Comparison of ENCODE assay signal across 19 cellular contexts in genomic region chr17:57264776-57265175, GRCh38. TPM values are rescaled to one million over a fixed set of nuclear protein-coding genes. Genes with fewer than 3 reads are reported as not detected.
DNase-seq lines count a peak whose midpoint lies in the region; ATAC-seq, FAIRE-seq and TF ChIP-seq lines count a peak whose summit lies in the region.
"Had no signal": no experiment of that assay in that cellular context is flagged by ENCODE, and none has a peak within 500 bp of the region (broad histone marks: within the 10 kb centered on the region; RNA-seq: fewer than 3 reads in every experiment).

No MANE protein-coding gene starts in this region.

- no peak overlapping the region for H3K4me3 Mint-ChIP-seq in MCF 10A (ENCODE audit: unreplicated experiment)
- H3K4me3 Mint-ChIP-seq in naive thymus-derived CD8-positive, alpha-beta T cell: no peak overlapping the region
- H3K4me3 Mint-ChIP-seq: CD8-positive, alpha-beta T cell; HFFc6 had no signal

- in situ Hi-C loops in HepG2 (cut with HindIII; ENCODE audit: extremely low pct_ligation_motif_present, low pct_unique_long_range_greater_than_20kb): no loop called here

- no peak for ATAC-seq in HepG2
- ATAC-seq in right lobe of liver: no peak
- ATAC-seq in naive thymus-derived CD8-positive, alpha-beta T cell: no peak
- no peak for ATAC-seq in gastroesophageal sphincter
- ATAC-seq in GM18870 (IDR thresholded peaks at IDR 0.05; ENCODE audit: unreplicated experiment): no peak
- ATAC-seq: CD8-positive, alpha-beta T cell; PC-3 had no signal

- no peaks in the 10 kb centered on the region for H3K9me1 ChIP-seq in keratinocyte (ENCODE audit: control insufficient read depth, extremely low read depth, insufficient read depth, low read length)

- H3K9me3 ChIP-seq in HepG2 (ENCODE audit: low read length) (no peaks in the 10 kb centered on the region), right lobe of liver (no peaks in the 10 kb centered on the region), keratinocyte (ENCODE audit: control insufficient read depth, low read depth, low read length) (no peaks in the 10 kb centered on the region), gastroesophageal sphincter (no peaks in the 10 kb centered on the region)
- H3K9me3 ChIP-seq: MG63 had no signal

- H3K36me3 Mint-ChIP-seq in MCF 10A (ENCODE audit: insufficient read depth, unreplicated experiment): peaks cover 79% of the 10 kb centered on the region
- H3K36me3 Mint-ChIP-seq in naive thymus-derived CD8-positive, alpha-beta T cell: peaks cover 15 to 84% (median 68%) of the 10 kb centered on the region in 3 donors

- no peaks in the 10 kb centered on the region for H3K27me3 ChIP-seq in HepG2 (ENCODE audit: control insufficient read depth in 1 of 2, insufficient read depth in 2 of 2, low read length in 2 of 2)
- no peaks in the 10 kb centered on the region for H3K27me3 ChIP-seq in right lobe of liver
- H3K27me3 ChIP-seq in keratinocyte (ENCODE audit: control insufficient read depth, extremely low read depth, insufficient read depth, low read length): no peaks in the 10 kb centered on the region
- no peaks in the 10 kb centered on the region for H3K27me3 ChIP-seq in gastroesophageal sphincter
- H3K27me3 ChIP-seq: MG63 had no signal

- H3K27ac Mint-ChIP-seq in MCF 10A (ENCODE audit: low read depth, unreplicated experiment): no peak overlapping the region
- H3K27ac Mint-ChIP-seq in naive thymus-derived CD8-positive, alpha-beta T cell: no peak overlapping the region
- H3K27ac Mint-ChIP-seq: CD8-positive, alpha-beta T cell; HFFc6 had no signal

- BruUV-seq in HepG2 (replicated peaks; lab: Mats Ljungman, UMichigan) (no TSS peak), MCF 10A (replicated peaks; lab: Mats Ljungman, UMichigan) (no TSS peak)

- peaks cover 18% of the 10 kb centered on the region for H4K20me1 ChIP-seq in HepG2 (ENCODE audit: insufficient read depth, low read length)
- peaks cover 2% of the 10 kb centered on the region for H4K20me1 ChIP-seq in keratinocyte (ENCODE audit: control insufficient read depth, extremely low read depth, insufficient read depth, low read length)

- FAIRE-seq in HepG2 (lab: Jason Lieb, UNC) (peak; percentile 23), keratinocyte (lab: Jason Lieb, UNC) (peak; percentile 46)

- CTCF ChIA-PET in HepG2 (lab: Yijun Ruan, JAX; ENCODE audit: low intra/inter-chr PET ratio, low total read pairs) (no interaction called here), MCF 10A (lab: Yijun Ruan, JAX) (interaction anchor here (0.6 kb wide), 1 partner anchor 22 kb away, joined by 3 read pairs; no protein-coding TSS in a partner anchor)

- H3K4me1 Mint-ChIP-seq in MCF 10A (ENCODE audit: insufficient read depth, unreplicated experiment): peaks cover 16% of the 10 kb centered on the region
- peaks cover 20 to 82% (median 70%) of the 10 kb centered on the region in 4 donors for H3K4me1 Mint-ChIP-seq in naive thymus-derived CD8-positive, alpha-beta T cell

- peaks cover 40 to 89% of the 10 kb centered on the region in 2 experiments for H3K36me3 ChIP-seq in HepG2 (replicated peaks in 1 of 2; ENCODE audit: control insufficient read depth in 1 of 2, insufficient read depth in 2 of 2, low read length in 2 of 2)
- peaks cover 0 to 13% (median 2%) of the 10 kb centered on the region in 4 donors for H3K36me3 ChIP-seq in right lobe of liver
- H3K36me3 ChIP-seq in keratinocyte (ENCODE audit: control insufficient read depth in 2 of 2, extremely low read depth in 1 of 2, insufficient read depth in 2 of 2, low read length in 2 of 2): peaks cover 17 to 20% of the 10 kb centered on the region in 2 experiments
- peaks cover 0 to 64% of the 10 kb centered on the region in 2 donors for H3K36me3 ChIP-seq in gastroesophageal sphincter
- H3K36me3 ChIP-seq: MG63 had no signal

- no peak overlapping the region for H3K4me3 ChIP-seq in HepG2 (replicated peaks in 1 of 3; ENCODE audit: insufficient read depth in 1 of 3, low read depth in 2 of 3, low read length in 3 of 3)
- H3K4me3 ChIP-seq in right lobe of liver: no peak overlapping the region
- H3K4me3 ChIP-seq in keratinocyte (ENCODE audit: control insufficient read depth in 2 of 3, extremely low read depth in 1 of 3, insufficient read depth in 2 of 3, low read depth in 1 of 3, low read length in 3 of 3): no peak overlapping the region
- no peak overlapping the region for H3K4me3 ChIP-seq in gastroesophageal sphincter
- H3K4me3 ChIP-seq: MG63 had no signal

- H3K4me1 ChIP-seq in HepG2 (ENCODE audit: insufficient read depth, low read length): peaks cover 68% of the 10 kb centered on the region
- H3K4me1 ChIP-seq in right lobe of liver: no peaks in the 10 kb centered on the region
- H3K4me1 ChIP-seq in keratinocyte (ENCODE audit: control insufficient read depth, extremely low read depth, insufficient read depth, low read length): peaks cover 10% of the 10 kb centered on the region
- peaks cover 0 to 23% (median 0%) of the 10 kb centered on the region in 3 donors for H3K4me1 ChIP-seq in gastroesophageal sphincter

- no peak overlapping the region for H2AFZ ChIP-seq in HepG2 (ENCODE audit: low read length)
- H2AFZ ChIP-seq in keratinocyte (ENCODE audit: control insufficient read depth, low read length): no peak overlapping the region

- dilution Hi-C loops in keratinocyte (cut with MboI; ENCODE audit: extremely low pct_ligation_motif_present, low sequenced_read_pairs): no loop called here

- no peak for TF ChIP-seq EP300 in HepG2 (IDR thresholded peaks at IDR 0.05; ENCODE audit: low read depth in 2 of 2, low read length in 2 of 2)
- TF ChIP-seq EP300 in HepG2 (CRISPR knock-in tag; IDR thresholded peaks at IDR 0.05; ENCODE audit: borderline replicate concordance): no peak
- no peak for TF ChIP-seq EP300 in gastroesophageal sphincter (IDR thresholded peaks at IDR 0.05)

- no peak overlapping the region for H3K9ac ChIP-seq in HepG2 (ENCODE audit: insufficient read depth, low read depth, low read length)
- H3K9ac ChIP-seq in keratinocyte (ENCODE audit: control insufficient read depth, extremely low read depth, insufficient read depth, low read length): no peak overlapping the region

- POLR2A ChIA-PET in HepG2 (lab: Yijun Ruan, JAX): no interaction called here
- POLR2A ChIA-PET in MCF 10A (lab: Yijun Ruan, JAX): no interaction called here
- POLR2A ChIA-PET in naive thymus-derived CD8-positive, alpha-beta T cell (lab: Charles Lee): no interaction called here

- no peak overlapping the region for H3K4me2 ChIP-seq in HepG2 (ENCODE audit: low read depth, low read length)
- peak overlapping the region; percentile 15 for H3K4me2 ChIP-seq in keratinocyte (ENCODE audit: control insufficient read depth, extremely low read depth, insufficient read depth, low read depth, low read length)

- no peak for TF ChIP-seq POLR2A in HepG2 (IDR thresholded peaks at IDR 0.05; ENCODE audit: insufficient read depth in 1 of 2, low read depth in 2 of 2, low read length in 2 of 2)
- no peak for TF ChIP-seq POLR2A in right lobe of liver (IDR thresholded peaks at IDR 0.05)
- TF ChIP-seq POLR2A in gastroesophageal sphincter (IDR thresholded peaks at IDR 0.05): no peak

- H3K9me3 Mint-ChIP-seq in MCF 10A (ENCODE audit: unreplicated experiment): no peaks in the 10 kb centered on the region
- no peaks in the 10 kb centered on the region for H3K9me3 Mint-ChIP-seq in naive thymus-derived CD8-positive, alpha-beta T cell
- H3K9me3 Mint-ChIP-seq: CD8-positive, alpha-beta T cell; HFFc6 had no signal

- peaks cover 89% of the 10 kb centered on the region for H3K79me2 ChIP-seq in HepG2 (ENCODE audit: insufficient read depth, low read length)
- H3K79me2 ChIP-seq in keratinocyte (ENCODE audit: control insufficient read depth, insufficient read depth, low read length): no peaks in the 10 kb centered on the region

- no peak for TF ChIP-seq RAD21 in HepG2 (CRISPR knock-in tag; IDR thresholded peaks at IDR 0.05)

- intact Hi-C loops in HepG2 (cut with micrococcal nuclease; ENCODE audit: unreplicated experiment): no loop called here
- intact Hi-C loops in right lobe of liver (cut with DNase I): no loop called here
- intact Hi-C loops in MCF 10A (cut with micrococcal nuclease): no loop called here

- H3K27me3 Mint-ChIP-seq in MCF 10A (ENCODE audit: insufficient read depth, unreplicated experiment): no peaks in the 10 kb centered on the region
- H3K27me3 Mint-ChIP-seq in naive thymus-derived CD8-positive, alpha-beta T cell: no peaks in the 10 kb centered on the region

- no peak overlapping the region for H3K27ac ChIP-seq in HepG2 (ENCODE audit: extremely low read length, insufficient read depth, low read length)
- H3K27ac ChIP-seq in right lobe of liver: no peak overlapping the region
- H3K27ac ChIP-seq in keratinocyte (ENCODE audit: control insufficient read depth, insufficient read depth, low read length): no peak overlapping the region
- H3K27ac ChIP-seq in gastroesophageal sphincter: no peak overlapping the region

- TF ChIP-seq CTCF in HepG2 (CRISPR knock-in tag; IDR thresholded peaks at IDR 0.05) (no peak), right lobe of liver (IDR thresholded peaks at IDR 0.05) (no peak), MCF 10A (IDR thresholded peaks at IDR 0.05; ENCODE audit: unreplicated experiment) (no peak), keratinocyte (optimal IDR thresholded peaks at IDR 0.05 in 1 of 3, IDR thresholded peaks at IDR 0.05 in 1 of 3, conservative IDR thresholded peaks at IDR 0.05 in 1 of 3; ENCODE audit: extremely low read depth in 1 of 3, insufficient read depth in 2 of 3, low read length in 3 of 3) (no peak), gastroesophageal sphincter (IDR thresholded peaks at IDR 0.05) (no peak)

- no peak for DNase-seq in HepG2 (ENCODE audit: low spot score)
- no peak for DNase-seq in right lobe of liver
- DNase-seq in MCF 10A (ENCODE audit: unreplicated experiment): peak; percentile 54
- DNase-seq in keratinocyte (ENCODE audit: low read depth, low spot score): no peak
- DNase-seq in HUDEP-2 (lab: John Stamatoyannopoulos, UW; ENCODE audit: unreplicated experiment in 76 of 76): no peak
- no peak for DNase-seq in naive thymus-derived CD8-positive, alpha-beta T cell
- DNase-seq: CD8-positive, alpha-beta T cell; DMS 273 treated with DMSO at 0.1 percent for 48 hours; HFFc6; KG1; MG63; NCI-H1092; NCI-H1694; NCI-H510A treated with DMSO at 0.1 percent for 48 hours; NCI-H82; PC-3; SHP77 had no signal

- WGBS in HepG2 (ENCODE audit: low lambda C conversion rate): 97% methylated on average over 7 of the region's 7 CpGs
- WGBS in right lobe of liver (ENCODE audit: insufficient coverage, low coverage, low lambda C conversion rate, missing lambda C conversion rate): 89% methylated on average over 3 of the region's 7 CpGs
- 56 to 100% methylated on average over 1 to 3 of the region's 7 CpGs for WGBS in gastroesophageal sphincter (ENCODE audit: low coverage in 1 of 2), 2 donors

RNA-seq across cellular contexts. Expression of gene MSI2, which starts 8.5 kb away (rescaled TPM):
- 68.1 and 78.4 TPM in 2 replicates for total RNA-seq in HepG2 (2016; rRNA removed; fragmentation: Illumina TruSeq; extraction: Trizol)
- total RNA-seq in HepG2 (2016; cell fraction: cytosol; rRNA removed; fragmentation: Illumina TruSeq; extraction: Trizol; ENCODE audit: low read depth): 20.7 and 27.5 TPM in 2 replicates
- total RNA-seq in HepG2 (2016; cell fraction: insoluble cytoplasmic fraction; rRNA removed; fragmentation: Illumina TruSeq; extraction: Trizol): 63.6 and 75.1 TPM in 2 replicates
- total RNA-seq in HepG2 (2016; cell fraction: membrane; rRNA removed; fragmentation: Illumina TruSeq; extraction: Trizol): 46.0 and 48.0 TPM in 2 replicates
- total RNA-seq in HepG2 (2016; cell fraction: nucleus; rRNA removed; fragmentation: Illumina TruSeq; extraction: Trizol): 99.8 and 106 TPM in 2 replicates
- 71.5 and 77.5 TPM in 2 replicates for polyA plus RNA-seq in HepG2 (2011; rRNA removed)
- 46.4 and 63.8 TPM in 2 replicates for polyA plus RNA-seq in HepG2 (2011; cell fraction: cytosol; rRNA removed)
- 160 and 214 TPM in 2 replicates for polyA plus RNA-seq in HepG2 (2011; cell fraction: nucleus; rRNA removed)
- polyA plus RNA-seq in HepG2 (2012): 58.9 and 61.5 TPM in 2 replicates
- polyA plus RNA-seq in HepG2 (2016; cell fraction: cytosol; fragmentation: Illumina TruSeq; extraction: Trizol; ENCODE audit: low read depth): 44.4 and 51.3 TPM in 2 replicates
- 65.9 and 71.3 TPM in 2 replicates for polyA plus RNA-seq in HepG2 (2016; cell fraction: insoluble cytoplasmic fraction; fragmentation: Illumina TruSeq; extraction: Trizol; ENCODE audit: low read depth)
- polyA plus RNA-seq in HepG2 (2016; cell fraction: membrane; fragmentation: Illumina TruSeq; extraction: Trizol; ENCODE audit: low read depth): 51.0 and 55.4 TPM in 2 replicates
- polyA plus RNA-seq in HepG2 (2016; cell fraction: nucleus; fragmentation: Illumina TruSeq; extraction: Trizol; ENCODE audit: insufficient read depth, low read depth): 80.0 and 84.1 TPM in 2 replicates
- 123 and 154 TPM in 2 replicates for polyA minus RNA-seq in HepG2 (2011; rRNA and poly(A)+ RNA removed; ENCODE audit: low replicate concordance)
- polyA minus RNA-seq in HepG2 (2011; cell fraction: cytosol; rRNA and poly(A)+ RNA removed): 38.9 and 41.5 TPM in 2 replicates
- polyA minus RNA-seq in HepG2 (2011; cell fraction: nucleus; rRNA and poly(A)+ RNA removed): 157 and 171 TPM in 2 replicates
- total RNA-seq in right lobe of liver: 10 to 100 TPM; 12.0 to 22.6 (median 19.4) TPM
- total RNA-seq in MCF 10A (2022): 52.4 and 60.6 TPM in 2 replicates
- 16.7 to 25.0 TPM (median 22.3 TPM) in 3 replicates for polyA plus RNA-seq in keratinocyte
- polyA plus RNA-seq in keratinocyte (2011; ENCODE audit: low read depth): 46.5 TPM
- 20.0 and 20.1 TPM in 2 replicates for polyA plus RNA-seq in keratinocyte (2011; cell fraction: cytosol; rRNA removed)
- polyA plus RNA-seq in keratinocyte (2011; cell fraction: nucleus; rRNA removed): 28.1 and 29.8 TPM in 2 replicates
- polyA plus RNA-seq in keratinocyte (2012; ENCODE audit: low replicate concordance): 8.6 and 20.8 TPM in 2 replicates
- polyA minus RNA-seq in keratinocyte: 40.1 to 47.9 TPM (median 44.0 TPM) in 3 replicates
- 18.0 TPM for polyA minus RNA-seq in keratinocyte (2011; cell fraction: cytosol; rRNA and poly(A)+ RNA removed)
- 25.6 and 50.9 TPM in 2 replicates for polyA minus RNA-seq in keratinocyte (2011; cell fraction: nucleus; rRNA and poly(A)+ RNA removed)
- 100 to 1,000 TPM; 122 to 136 TPM for total RNA-seq in naive thymus-derived CD8-positive, alpha-beta T cell
- polyA plus RNA-seq in naive thymus-derived CD8-positive, alpha-beta T cell: 1 to 10 TPM; 2.5 to 4.9 (median 3.8) TPM
- 10 to 100 TPM; 27.3 to 50.4 (median 36.8) TPM for total RNA-seq in gastroesophageal sphincter
